In the genomic region with DNA sequence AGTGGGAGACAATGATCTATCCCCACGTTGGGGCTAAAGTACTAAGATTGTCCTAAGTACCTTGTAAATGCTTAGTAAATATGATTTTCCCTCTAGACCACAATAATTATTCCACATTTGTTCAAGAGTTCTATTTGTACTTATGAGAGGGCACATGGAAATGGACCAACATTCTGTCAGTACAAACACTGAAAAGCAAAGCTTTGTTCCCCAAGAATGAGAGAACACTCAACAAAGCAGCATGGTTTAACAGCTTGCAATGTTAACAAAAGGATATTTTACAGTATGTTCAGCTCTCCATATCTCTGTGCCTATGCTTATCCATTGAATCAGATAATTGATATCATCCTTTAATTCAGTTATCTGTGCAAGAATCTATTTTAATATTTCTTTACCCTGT, we compare ENCODE assay signal across 35 cellular contexts. TPM values are rescaled to one million over a fixed set of nuclear protein-coding genes. Genes with fewer than 3 reads are reported as not detected.
"Had no signal": no experiment of that assay in that cellular context is flagged by ENCODE, and none has a peak within 500 bp of the region (broad histone marks: within the 10 kb centered on the region; RNA-seq: fewer than 3 reads in every experiment).

No MANE protein-coding gene starts in this region.

- H3K36me3 Mint-ChIP-seq: mesothelial cell of epicardium; stimulated activated effector memory CD8-positive, alpha-beta T cell treated with anti-CD3 and anti-CD28 coated beads, Interleukin-12 subunit alpha, Interleukin-12 subunit beta, amount 100 ng/mL, for 72 hours had no signal

- H3K4me3 Mint-ChIP-seq: dendritic cell treated with granulocyte-macrophage colony-stimulating factor and Interleukin-4, amounts not matched to agents 40 ng/mL and 50 ng/mL, for 4 days; endodermal cell; mesothelial cell of epicardium; naive thymus-derived CD4-positive, alpha-beta T cell; nephron progenitor cell; stimulated activated effector memory CD8-positive, alpha-beta T cell treated with anti-CD3 and anti-CD28 coated beads, Interleukin-12 subunit alpha, Interleukin-12 subunit beta, amount 100 ng/mL, for 72 hours had no signal

- H3K27ac Mint-ChIP-seq: dendritic cell treated with granulocyte-macrophage colony-stimulating factor and Interleukin-4, amounts not matched to agents 40 ng/mL and 50 ng/mL, for 4 days; endodermal cell; mesothelial cell of epicardium; naive thymus-derived CD4-positive, alpha-beta T cell; nephron progenitor cell; stimulated activated effector memory CD8-positive, alpha-beta T cell treated with anti-CD3 and anti-CD28 coated beads, Interleukin-12 subunit alpha, Interleukin-12 subunit beta, amount 100 ng/mL, for 72 hours had no signal

- DNase-seq: colonic mucosa; effector CD8-positive, alpha-beta T cell; endodermal cell; foreskin fibroblast; gastrocnemius medialis; heart left ventricle; kidney; mesenchymal stem cell; naive thymus-derived CD4-positive, alpha-beta T cell; nephron progenitor cell; nucleus accumbens; posterior cingulate gyrus; psoas muscle; right cardiac atrium; sigmoid colon; stimulated activated CD4-positive, alpha-beta T cell treated with anti-CD3 and anti-CD28 coated beads, Interleukin-2, amount 100 ng/mL, for 24 hours; stimulated activated CD4-positive, alpha-beta T cell treated with anti-CD3 and anti-CD28 coated beads, Interleukin-4, amount 100 ng/mL, for 24 hours; stimulated activated naive CD4-positive, alpha-beta T cell treated with Interleukin-2 at 50 U/mL for 16 hours; stomach; upper lobe of right lung; uterus had no signal

- H3K27me3 Mint-ChIP-seq: dendritic cell treated with granulocyte-macrophage colony-stimulating factor and Interleukin-4, amounts not matched to agents 40 ng/mL and 50 ng/mL, for 4 days had no signal

- FAIRE-seq: kidney had no signal

- H3K4me1 Mint-ChIP-seq: endodermal cell, nephron progenitor cell had no signal

- ATAC-seq: esophagus mucosa; gastrocnemius medialis; heart left ventricle; left lobe of liver; naive thymus-derived CD4-positive, alpha-beta T cell; psoas muscle; right cardiac atrium; stimulated activated effector memory CD8-positive, alpha-beta T cell treated with anti-CD3 and anti-CD28 coated beads, Interleukin-12 subunit alpha, Interleukin-12 subunit beta, amount 100 ng/mL, for 72 hours; upper lobe of right lung had no signal

RNA-seq across cellular contexts. Expression of a gene that starts 35.4 kb away (rescaled TPM):
- total RNA-seq: left lobe of liver, osteocyte, psoas muscle, skeletal muscle tissue had no signal

RNA-seq across cellular contexts. Expression of a gene that starts 40.6 kb away (rescaled TPM):
- total RNA-seq: colonic mucosa; endodermal cell; esophagus mucosa; gastrocnemius medialis; heart left ventricle; hepatocyte; kidney; left lobe of liver; liver; lung; mesothelial cell of epicardium; mucosa of gallbladder; naive thymus-derived CD4-positive, alpha-beta T cell; osteocyte; psoas muscle; renal cortical epithelial cell; right cardiac atrium; sigmoid colon; skeletal muscle tissue; stomach; subcutaneous adipose tissue; thoracic aorta; upper lobe of right lung; uterus had no signal
- polyA plus RNA-seq: heart left ventricle; hepatocyte; liver; lung; naive thymus-derived CD4-positive, alpha-beta T cell; psoas muscle; right cardiac atrium; sigmoid colon; stomach had no signal
